In the genomic region with DNA sequence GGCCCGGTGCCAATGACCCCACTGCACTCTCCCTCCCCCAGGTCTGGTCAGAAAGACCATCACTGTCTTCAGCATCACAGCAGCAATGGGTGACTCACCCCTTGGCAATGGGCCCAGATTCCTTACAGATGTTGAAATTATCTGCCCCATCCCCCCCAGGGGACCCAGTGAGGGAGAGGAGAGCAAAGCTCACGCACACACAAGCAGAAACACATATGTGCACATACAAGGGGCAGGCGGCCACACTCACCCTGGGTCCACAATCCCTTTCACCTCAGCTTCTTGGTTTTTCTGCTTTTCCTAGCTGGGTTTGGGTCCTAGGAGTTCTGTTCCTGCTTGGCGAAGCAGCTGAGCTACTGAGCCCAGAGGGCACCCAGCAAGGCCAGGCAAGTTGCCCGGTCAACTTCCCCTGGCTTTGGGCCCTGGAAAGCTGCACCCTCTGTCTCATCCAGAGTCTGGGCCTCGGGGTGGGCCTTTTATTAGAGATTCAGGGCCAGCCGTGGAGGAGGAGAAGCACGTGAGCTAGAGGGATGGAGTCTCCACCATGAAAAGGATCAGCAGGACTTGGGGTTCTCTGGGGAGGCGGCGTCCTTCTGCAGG, we compare ENCODE assay signal across 8 cellular contexts. TPM values are rescaled to one million over a fixed set of nuclear protein-coding genes. Genes with fewer than 3 reads are reported as not detected.
A peak's percentile ranks its signal among the peaks of the same experiment; 100 is the strongest.
DNase-seq lines count a peak whose midpoint lies in the region; ATAC-seq, FAIRE-seq and TF ChIP-seq lines count a peak whose summit lies in the region.

No MANE protein-coding gene starts in this region.

- H3K9me2 ChIP-seq in Karpas-422 (replicated peaks; ENCODE audit: insufficient read depth, low read length): no peaks in the 10 kb centered on the region

- intact Hi-C loops in pancreas (cut with DNase I): no loop called here

- 62 to 66% methylated on average over 10 of the region's 10 CpGs for WGBS in pancreas, 2 donors

- no peaks in the 10 kb centered on the region for H4K20me1 ChIP-seq in Karpas-422 (ENCODE audit: insufficient read depth, low read depth, low read length)

- H3K79me2 ChIP-seq in Karpas-422 (ENCODE audit: low read length): no peaks in the 10 kb centered on the region

- no peak for FAIRE-seq in frontal cortex (lab: Jason Lieb, UNC)
- no peak for FAIRE-seq in pancreas (lab: Jason Lieb, UNC)

- peak in 3 of 4 donors; percentile 14 to 30 (median 24) for ATAC-seq in pancreas
- no peak for ATAC-seq in HG02970 (IDR thresholded peaks at IDR 0.05; ENCODE audit: low FRiP score, unreplicated experiment)
- ATAC-seq in GM18858 (IDR thresholded peaks at IDR 0.05; ENCODE audit: unreplicated experiment): no peak

- H3K36me3 ChIP-seq in Karpas-422 (ENCODE audit: insufficient read depth, low read length): no peaks in the 10 kb centered on the region
- no peaks in the 10 kb centered on the region for H3K36me3 ChIP-seq in pancreas

- CTCF ChIA-PET in GM10248 (lab: Yijun Ruan, JAX): interaction anchor here (0.7 to 7.2 kb wide), 7 partner anchors 8 to 307 kb away, joined by 3 to 61 read pairs (median 3); no protein-coding TSS in a partner anchor

- no peak overlapping the region for H3K4me2 ChIP-seq in Karpas-422 (ENCODE audit: low read depth, low read length, poor library complexity, severe bottlenecking)

- TF ChIP-seq CTCF in pancreas (IDR thresholded peaks at IDR 0.05): no peak
- TF ChIP-seq CTCF in GM10248 (IDR thresholded peaks at IDR 0.05; ENCODE audit: control extremely low read depth, extremely low read depth, low read depth, missing control alignments): no peak

- H3K4me1 ChIP-seq in Karpas-422 (ENCODE audit: low read length) (peaks cover 24% of the 10 kb centered on the region), pancreas (peaks cover 8 to 23% (median 9%) of the 10 kb centered on the region in 3 donors)

- POLR2A ChIA-PET in GM10248 (lab: Yijun Ruan, JAX): no interaction called here

- H3K9me3 ChIP-seq in Karpas-422 (ENCODE audit: low read length): no peaks in the 10 kb centered on the region
- H3K9me3 ChIP-seq in pancreas: no peaks in the 10 kb centered on the region

- no peaks in the 10 kb centered on the region for H3K27me3 ChIP-seq in Karpas-422 (ENCODE audit: low read length)
- no peaks in the 10 kb centered on the region for H3K27me3 ChIP-seq in pancreas

- no peak overlapping the region for H3K9ac ChIP-seq in Karpas-422 (ENCODE audit: low read length)

- DNase-seq in DMS53 (lab: John Stamatoyannopoulos, UW): peak; percentile 83
- DNase-seq in Karpas-422: peak; percentile 62
- DNase-seq in activated T-cell treated with anti-CD3 and anti-CD28 coated beads, Interleukin-2, amount 50 U/mL, for 1 hour: peak; percentile 48
- DNase-seq in frontal cortex (ENCODE audit: low spot score in 2 of 2): peak; percentile 73 to 79
- DNase-seq in pancreas: peak in 5 of 6 donors; percentile 61 to 74 (median 66)
- no peak for DNase-seq in GM10248 (ENCODE audit: extremely low spot score)

- H3K27ac ChIP-seq in Karpas-422 (ENCODE audit: low read length): no peak overlapping the region
- peak overlapping the region in 2 of 4 donors; percentile 46 to 52 for H3K27ac ChIP-seq in pancreas

- no peak overlapping the region for H2AFZ ChIP-seq in Karpas-422 (ENCODE audit: low read length)

- H3K4me3 ChIP-seq in Karpas-422 (ENCODE audit: low read length) (no peak overlapping the region), pancreas (no peak overlapping the region)

RNA-seq across cellular contexts. Expression of gene COL16A1, which starts 2.6 kb away (rescaled TPM):
- not detected in 2 replicates for total RNA-seq in Karpas-422 (2014; rRNA removed; shearing (Covaris generic); ENCODE audit: low replicate concordance)
- total RNA-seq in frontal cortex (4.1 TPM), pancreas (10 to 100 TPM in 3 of 6 donors, 1 to 10 TPM in 3; 3.3 to 26.7 (median 8.0) TPM)
- 10 to 100 TPM; 15.1 to 19.3 TPM for polyA plus RNA-seq in pancreas

RNA-seq across cellular contexts. Expression of gene PEF1, which starts 56.6 kb away (rescaled TPM):
- total RNA-seq in Karpas-422 (2014; rRNA removed; shearing (Covaris generic); ENCODE audit: low replicate concordance): 53.0 and 56.2 TPM in 2 replicates
- 37.9 TPM for total RNA-seq in frontal cortex
- 10 to 100 TPM; 14.5 to 27.2 (median 17.5) TPM for total RNA-seq in pancreas
- 10 to 100 TPM; 27.0 to 47.3 TPM for polyA plus RNA-seq in pancreas

Comparison
In these comparisons a context has a peak if more than half of its experiments do, and no peak if none do; other contexts are left out.
1. ATAC-seq: peak in pancreas (3 of 4); none in HG02970 (single experiment) and GM18858 (single experiment).